In the genomic region with DNA sequence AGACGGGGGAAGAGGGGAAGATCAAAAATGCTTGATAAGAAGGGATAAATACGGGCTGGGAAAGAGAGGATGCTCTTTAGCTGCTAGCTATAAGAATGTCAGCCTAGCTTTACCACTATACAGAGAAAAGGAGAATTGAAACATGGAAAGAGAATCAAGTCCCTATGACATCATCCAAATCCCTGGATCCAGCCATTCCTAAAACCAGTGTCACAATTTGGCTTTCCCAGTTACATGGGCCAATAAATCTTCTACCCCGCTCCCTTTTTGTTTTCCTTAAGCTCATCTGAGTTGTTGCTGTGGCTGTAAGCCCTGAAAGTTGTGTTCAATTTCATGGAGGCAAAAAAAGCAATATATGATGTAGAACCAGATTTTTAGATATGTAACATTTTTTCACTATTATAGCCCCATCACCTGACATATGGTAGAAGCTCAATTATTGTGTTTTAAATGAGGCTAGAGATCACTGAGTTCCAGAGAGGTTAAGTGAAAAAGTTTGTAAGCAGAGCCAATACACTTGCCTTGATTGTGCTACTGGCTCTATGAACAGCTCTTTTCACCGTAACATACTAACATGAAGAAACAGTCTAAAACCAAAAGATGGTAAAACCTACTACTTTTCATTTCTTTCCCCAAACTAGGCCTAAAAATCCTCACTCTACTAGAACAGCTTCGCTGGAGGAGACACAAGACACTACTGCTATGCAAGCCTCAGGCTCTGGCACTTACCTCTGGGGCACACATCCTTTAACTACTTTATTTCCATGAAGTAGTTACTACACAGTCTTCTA, we compare ENCODE assay signal across 1 cellular context.
A peak's percentile ranks its signal among the peaks of the same experiment; 100 is the strongest.
TF ChIP-seq lines count a peak whose summit lies in the region.

No MANE protein-coding gene starts in this region.

TF ChIP-seq in K562, 482 proteins besides CTCF, POLR2A, EP300 and RAD21 (continued from another document):
- TF ChIP-seq RBFOX2 (IDR thresholded peaks at IDR 0.05; ENCODE audit: low read depth, low read length) (peak; percentile 49), ATF7 (IDR thresholded peaks at IDR 0.05) (peak; percentile 57; the same call in 1 of the 2 replicates), ZNF239 (CRISPR knock-in tag; IDR thresholded peaks at IDR 0.05) (no peak), POLR2G (IDR thresholded peaks at IDR 0.05; ENCODE audit: low read depth, low read length) (peak; percentile 39; the same call in 1 of the 2 replicates), TCF3 (CRISPR knock-in tag; IDR thresholded peaks at IDR 0.05) (no peak), PML (IDR thresholded peaks at IDR 0.05; ENCODE audit: low read length) (0 out of 2 replicates have a peak, but pooled peaks have one; percentile 30), MEIS2 (IDR thresholded peaks at IDR 0.05; ENCODE audit: partially characterized antibody) (peak; percentile 29), ZNF785 (CRISPR knock-in tag; IDR thresholded peaks at IDR 0.05) (no peak), JUNB (CRISPR knock-in tag; conservative IDR thresholded peaks at IDR 0.05) (0 out of 2 replicates have a peak, but pooled peaks have one; percentile 41), MECOM (CRISPR knock-in tag; IDR thresholded peaks at IDR 0.05) (no peak)
- TF ChIP-seq, protein P1, sequence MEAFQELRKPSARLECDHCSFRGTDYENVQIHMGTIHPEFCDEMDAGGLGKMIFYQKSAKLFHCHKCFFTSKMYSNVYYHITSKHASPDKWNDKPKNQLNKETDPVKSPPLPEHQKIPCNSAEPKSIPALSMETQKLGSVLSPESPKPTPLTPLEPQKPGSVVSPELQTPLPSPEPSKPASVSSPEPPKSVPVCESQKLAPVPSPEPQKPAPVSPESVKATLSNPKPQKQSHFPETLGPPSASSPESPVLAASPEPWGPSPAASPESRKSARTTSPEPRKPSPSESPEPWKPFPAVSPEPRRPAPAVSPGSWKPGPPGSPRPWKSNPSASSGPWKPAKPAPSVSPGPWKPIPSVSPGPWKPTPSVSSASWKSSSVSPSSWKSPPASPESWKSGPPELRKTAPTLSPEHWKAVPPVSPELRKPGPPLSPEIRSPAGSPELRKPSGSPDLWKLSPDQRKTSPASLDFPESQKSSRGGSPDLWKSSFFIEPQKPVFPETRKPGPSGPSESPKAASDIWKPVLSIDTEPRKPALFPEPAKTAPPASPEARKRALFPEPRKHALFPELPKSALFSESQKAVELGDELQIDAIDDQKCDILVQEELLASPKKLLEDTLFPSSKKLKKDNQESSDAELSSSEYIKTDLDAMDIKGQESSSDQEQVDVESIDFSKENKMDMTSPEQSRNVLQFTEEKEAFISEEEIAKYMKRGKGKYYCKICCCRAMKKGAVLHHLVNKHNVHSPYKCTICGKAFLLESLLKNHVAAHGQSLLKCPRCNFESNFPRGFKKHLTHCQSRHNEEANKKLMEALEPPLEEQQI (IDR thresholded peaks at IDR 0.05), result no peak
- TF ChIP-seq, protein P2, sequence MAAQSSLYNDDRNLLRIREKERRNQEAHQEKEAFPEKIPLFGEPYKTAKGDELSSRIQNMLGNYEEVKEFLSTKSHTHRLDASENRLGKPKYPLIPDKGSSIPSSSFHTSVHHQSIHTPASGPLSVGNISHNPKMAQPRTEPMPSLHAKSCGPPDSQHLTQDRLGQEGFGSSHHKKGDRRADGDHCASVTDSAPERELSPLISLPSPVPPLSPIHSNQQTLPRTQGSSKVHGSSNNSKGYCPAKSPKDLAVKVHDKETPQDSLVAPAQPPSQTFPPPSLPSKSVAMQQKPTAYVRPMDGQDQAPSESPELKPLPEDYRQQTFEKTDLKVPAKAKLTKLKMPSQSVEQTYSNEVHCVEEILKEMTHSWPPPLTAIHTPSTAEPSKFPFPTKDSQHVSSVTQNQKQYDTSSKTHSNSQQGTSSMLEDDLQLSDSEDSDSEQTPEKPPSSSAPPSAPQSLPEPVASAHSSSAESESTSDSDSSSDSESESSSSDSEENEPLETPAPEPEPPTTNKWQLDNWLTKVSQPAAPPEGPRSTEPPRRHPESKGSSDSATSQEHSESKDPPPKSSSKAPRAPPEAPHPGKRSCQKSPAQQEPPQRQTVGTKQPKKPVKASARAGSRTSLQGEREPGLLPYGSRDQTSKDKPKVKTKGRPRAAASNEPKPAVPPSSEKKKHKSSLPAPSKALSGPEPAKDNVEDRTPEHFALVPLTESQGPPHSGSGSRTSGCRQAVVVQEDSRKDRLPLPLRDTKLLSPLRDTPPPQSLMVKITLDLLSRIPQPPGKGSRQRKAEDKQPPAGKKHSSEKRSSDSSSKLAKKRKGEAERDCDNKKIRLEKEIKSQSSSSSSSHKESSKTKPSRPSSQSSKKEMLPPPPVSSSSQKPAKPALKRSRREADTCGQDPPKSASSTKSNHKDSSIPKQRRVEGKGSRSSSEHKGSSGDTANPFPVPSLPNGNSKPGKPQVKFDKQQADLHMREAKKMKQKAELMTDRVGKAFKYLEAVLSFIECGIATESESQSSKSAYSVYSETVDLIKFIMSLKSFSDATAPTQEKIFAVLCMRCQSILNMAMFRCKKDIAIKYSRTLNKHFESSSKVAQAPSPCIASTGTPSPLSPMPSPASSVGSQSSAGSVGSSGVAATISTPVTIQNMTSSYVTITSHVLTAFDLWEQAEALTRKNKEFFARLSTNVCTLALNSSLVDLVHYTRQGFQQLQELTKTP (IDR thresholded peaks at IDR 0.05; ENCODE audit: low read depth in 1 of 2, partially characterized antibody in 2 of 2), result peak in 1 of 2 experiments; percentile 16
- TF ChIP-seq, protein P3, sequence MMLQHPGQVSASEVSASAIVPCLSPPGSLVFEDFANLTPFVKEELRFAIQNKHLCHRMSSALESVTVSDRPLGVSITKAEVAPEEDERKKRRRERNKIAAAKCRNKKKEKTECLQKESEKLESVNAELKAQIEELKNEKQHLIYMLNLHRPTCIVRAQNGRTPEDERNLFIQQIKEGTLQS (IDR thresholded peaks at IDR 0.05), result peak; percentile 64
- TF ChIP-seq, protein P3 (CRISPR knock-in tag; conservative IDR thresholded peaks at IDR 0.05), result no peak
- TF ChIP-seq, protein P4, sequence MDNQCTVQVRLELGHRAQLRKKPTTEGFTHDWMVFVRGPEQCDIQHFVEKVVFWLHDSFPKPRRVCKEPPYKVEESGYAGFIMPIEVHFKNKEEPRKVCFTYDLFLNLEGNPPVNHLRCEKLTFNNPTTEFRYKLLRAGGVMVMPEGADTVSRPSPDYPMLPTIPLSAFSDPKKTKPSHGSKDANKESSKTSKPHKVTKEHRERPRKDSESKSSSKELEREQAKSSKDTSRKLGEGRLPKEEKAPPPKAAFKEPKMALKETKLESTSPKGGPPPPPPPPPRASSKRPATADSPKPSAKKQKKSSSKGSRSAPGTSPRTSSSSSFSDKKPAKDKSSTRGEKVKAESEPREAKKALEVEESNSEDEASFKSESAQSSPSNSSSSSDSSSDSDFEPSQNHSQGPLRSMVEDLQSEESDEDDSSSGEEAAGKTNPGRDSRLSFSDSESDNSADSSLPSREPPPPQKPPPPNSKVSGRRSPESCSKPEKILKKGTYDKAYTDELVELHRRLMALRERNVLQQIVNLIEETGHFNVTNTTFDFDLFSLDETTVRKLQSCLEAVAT (IDR thresholded peaks at IDR 0.05), result peak; percentile 29 to 48; a peak in 1 of 4 replicates
- TF ChIP-seq, protein P5, sequence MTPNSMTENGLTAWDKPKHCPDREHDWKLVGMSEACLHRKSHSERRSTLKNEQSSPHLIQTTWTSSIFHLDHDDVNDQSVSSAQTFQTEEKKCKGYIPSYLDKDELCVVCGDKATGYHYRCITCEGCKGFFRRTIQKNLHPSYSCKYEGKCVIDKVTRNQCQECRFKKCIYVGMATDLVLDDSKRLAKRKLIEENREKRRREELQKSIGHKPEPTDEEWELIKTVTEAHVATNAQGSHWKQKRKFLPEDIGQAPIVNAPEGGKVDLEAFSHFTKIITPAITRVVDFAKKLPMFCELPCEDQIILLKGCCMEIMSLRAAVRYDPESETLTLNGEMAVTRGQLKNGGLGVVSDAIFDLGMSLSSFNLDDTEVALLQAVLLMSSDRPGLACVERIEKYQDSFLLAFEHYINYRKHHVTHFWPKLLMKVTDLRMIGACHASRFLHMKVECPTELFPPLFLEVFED (CRISPR knock-in tag; conservative IDR thresholded peaks at IDR 0.05), result 0 out of 2 replicates have a peak, but pooled peaks have one; percentile 28
